22 cellular contexts compared by ENCODE assay signal in genomic region chr7:30880090-30880704, GRCh38. TPM values are rescaled to one million over a fixed set of nuclear protein-coding genes. Genes with fewer than 3 reads are reported as not detected.
DNase-seq lines count a peak whose midpoint lies in the region; ATAC-seq, FAIRE-seq and TF ChIP-seq lines count a peak whose summit lies in the region.
"Had no signal": no experiment of that assay in that cellular context is flagged by ENCODE, and none has a peak within 500 bp of the region (broad histone marks: within the 10 kb centered on the region; RNA-seq: fewer than 3 reads in every experiment).

No MANE protein-coding gene starts in this region.

- H3K4me3 ChIP-seq in heart left ventricle (no peak overlapping the region), ectodermal cell (ENCODE audit: insufficient read depth, low read depth, low read length) (no peak overlapping the region)
- H3K4me3 ChIP-seq: cardiac muscle cell, dorsolateral prefrontal cortex, gastrocnemius medialis, psoas muscle, uterus had no signal

- H3K9me3 ChIP-seq in heart left ventricle: peaks cover 0 to under 1% (median 0%) of the 10 kb centered on the region in 12 donors
- H3K9me3 ChIP-seq in ectodermal cell (ENCODE audit: control insufficient read depth, low read length): no peaks in the 10 kb centered on the region
- H3K9me3 ChIP-seq: BE2C, gastrocnemius medialis, psoas muscle, uterus had no signal

- peak; percentile 59 for FAIRE-seq in urothelium cell line (lab: Jason Lieb, UNC)

- TF ChIP-seq CTCF in heart left ventricle (IDR thresholded peaks at IDR 0.05) (no peak), mesothelial cell of epicardium (IDR thresholded peaks at IDR 0.05; ENCODE audit: unreplicated experiment) (no peak)

- no peak overlapping the region for H3K4me3 Mint-ChIP-seq in mesothelial cell of epicardium
- H3K4me3 Mint-ChIP-seq: HFFc6, IgD-negative memory B cell, neural crest cell had no signal

- H3K27me3 Mint-ChIP-seq in mesothelial cell of epicardium (ENCODE audit: low read depth): no peaks in the 10 kb centered on the region
- H3K27me3 Mint-ChIP-seq: IgD-negative memory B cell had no signal

- peak overlapping the region; percentile 89 for H3K27ac Mint-ChIP-seq in mesothelial cell of epicardium
- H3K27ac Mint-ChIP-seq: HFFc6, IgD-negative memory B cell had no signal

- H3K27ac ChIP-seq in heart left ventricle (peak overlapping the region in 1 of 12 donors; percentile 49), ectodermal cell (ENCODE audit: insufficient read depth, low read depth, low read length, poor library complexity, severe bottlenecking) (peak overlapping the region; percentile 59)
- H3K27ac ChIP-seq: cardiac muscle cell, dorsolateral prefrontal cortex, gastrocnemius medialis, psoas muscle, uterus had no signal

- H3K36me3 ChIP-seq in heart left ventricle (peaks cover 0 to 19% (median 0%) of the 10 kb centered on the region in 9 donors), ectodermal cell (ENCODE audit: control insufficient read depth, insufficient read depth, low read length) (no peaks in the 10 kb centered on the region)
- H3K36me3 ChIP-seq: BE2C, cardiac muscle cell, gastrocnemius medialis, uterus had no signal

- intact Hi-C loops in Right ventricle myocardium inferior (cut with DNase I): no loop called here
- intact Hi-C loops in heart left ventricle (cut with DNase I): no loop called here

- H3K27me3 ChIP-seq in heart left ventricle (no peaks in the 10 kb centered on the region), ectodermal cell (ENCODE audit: control insufficient read depth, insufficient read depth, low read length, poor library complexity, severe bottlenecking) (no peaks in the 10 kb centered on the region)
- H3K27me3 ChIP-seq: BE2C, cardiac muscle cell, dorsolateral prefrontal cortex, gastrocnemius medialis, uterus had no signal

- H3K9me3 Mint-ChIP-seq in mesothelial cell of epicardium: no peaks in the 10 kb centered on the region
- H3K9me3 Mint-ChIP-seq: HFFc6, IgD-negative memory B cell, neural crest cell had no signal

- ATAC-seq in Right ventricle myocardium inferior (no peak), heart left ventricle (no peak), HG02642 (IDR thresholded peaks at IDR 0.05; ENCODE audit: poor library complexity, unreplicated experiment) (no peak), GM21447 (IDR thresholded peaks at IDR 0.05; ENCODE audit: unreplicated experiment) (no peak)
- ATAC-seq: gastrocnemius medialis, psoas muscle had no signal

- TF ChIP-seq POLR2A in heart left ventricle (IDR thresholded peaks at IDR 0.05): no peak

- H3K36me3 Mint-ChIP-seq in mesothelial cell of epicardium: peaks cover 9% of the 10 kb centered on the region

- DNase-seq in Right ventricle myocardium inferior (ENCODE audit: missing footprints): peak; percentile 28
- no peak for DNase-seq in heart left ventricle
- no peak for DNase-seq in mesothelial cell of epicardium (ENCODE audit: low spot score in 2 of 2, unreplicated experiment in 2 of 2)
- DNase-seq in urothelium cell line (ENCODE audit: low spot score): no peak
- DNase-seq in SIG-M5 (lab: John Stamatoyannopoulos, UW): no peak
- DNase-seq: activated CD8-positive, alpha-beta memory T cell treated with anti-CD3 and anti-CD28 coated beads, Interleukin-2, amount 50 U/mL, for 4 hours; BE2C; dorsolateral prefrontal cortex; gastrocnemius medialis; HFFc6; kidney glomerular epithelial cell; midbrain; NCI-H2171 treated with DMSO at 0.1 percent for 48 hours; psoas muscle; uterus had no signal

- WGBS in heart left ventricle, 4 donors: 75 to 79% (median 76%) methylated on average over 12 of the region's 12 CpGs
- 49 to 56% methylated on average over 10 to 12 of the region's 12 CpGs for WGBS in ectodermal cell, 2 experiments

- H3K4me1 ChIP-seq in heart left ventricle (peaks cover 0 to 15% (median 6%) of the 10 kb centered on the region in 12 donors), ectodermal cell (ENCODE audit: control insufficient read depth, insufficient read depth, low read length) (peaks cover 29% of the 10 kb centered on the region)
- H3K4me1 ChIP-seq: psoas muscle, uterus had no signal

- H3K4me1 Mint-ChIP-seq in mesothelial cell of epicardium: peaks cover 33% of the 10 kb centered on the region

RNA-seq across cellular contexts. Expression of gene AQP1, which starts 31.5 kb away (rescaled TPM):
- total RNA-seq in Right ventricle myocardium inferior (284 TPM), heart left ventricle (100 to 1,000 TPM; 113 to 420 (median 206) TPM), mesothelial cell of epicardium (10.7 to 11.1 TPM (median 10.9 TPM) in 3 replicates)
- 100 to 1,000 TPM; 220 to 256 TPM for polyA plus RNA-seq in heart left ventricle
- polyA plus RNA-seq in ectodermal cell (2013, experiment 1 of 4): 0.78 TPM
- polyA plus RNA-seq in ectodermal cell (2013, experiment 2 of 4): 0.75 TPM
- 2.1 TPM for polyA plus RNA-seq in ectodermal cell (2013, experiment 3 of 4)
- polyA plus RNA-seq in ectodermal cell (2013, experiment 4 of 4): 2.0 TPM
- total RNA-seq: T-helper 2 cell treated with Interferon-gamma antibody and Interleukin-4, amounts not matched to agents 100 ng/mL and 5 ng/mL, for 36 hours had no signal
- polyA plus RNA-seq: IgD-negative memory B cell had no signal
